ENCODE assay signal across 8 cellular contexts in genomic region chr5:75054110-75054930, GRCh38. TPM values are rescaled to one million over a fixed set of nuclear protein-coding genes. Genes with fewer than 3 reads are reported as not detected.
DNase-seq lines count a peak whose midpoint lies in the region; ATAC-seq lines count a peak whose summit lies in the region.

No MANE protein-coding gene starts in this region.

- no peaks in the 10 kb centered on the region for H3K9me3 ChIP-seq in BLaER1 treated with 17β-estradiol and CSF1 and Interleukin-3, amounts not matched to agents 10 nM and 100 nM (replicated peaks in 1 of 11)
- no peaks in the 10 kb centered on the region for H3K9me3 ChIP-seq in duodenal mucosa (ENCODE audit: control insufficient read depth in 1 of 2, low read length in 2 of 2)

- H3K27ac ChIP-seq in BLaER1 treated with 17β-estradiol and CSF1 and Interleukin-3, amounts not matched to agents 10 nM and 100 nM, result no peak overlapping the region
- peak overlapping the region; percentile 82 for H3K27ac ChIP-seq in duodenal mucosa (ENCODE audit: low read depth, low read length)

- H3K4me1 ChIP-seq in BLaER1 treated with 17β-estradiol and CSF1 and Interleukin-3, amounts not matched to agents 10 nM and 100 nM, result peaks cover 0 to 14% (median 8%) of the 10 kb centered on the region in 10 experiments; a peak in 16 of 20 replicates
- peaks cover 29 to 41% of the 10 kb centered on the region in 2 donors for H3K4me1 ChIP-seq in duodenal mucosa (ENCODE audit: control insufficient read depth in 1 of 2, insufficient read depth in 2 of 2, low read length in 2 of 2)

- H4K20me1 ChIP-seq in BLaER1 treated with 17β-estradiol and CSF1 and Interleukin-3, amounts not matched to agents 10 nM and 100 nM, result peaks cover 0 to 20% (median 8%) of the 10 kb centered on the region in 11 experiments; a peak in 7 of 22 replicates

- DNase-seq in KG1 (lab: John Stamatoyannopoulos, UW) (peak; percentile 81), memory B cell (ENCODE audit: low spot score in 2 of 2) (no peak), ureter (ENCODE audit: low spot score) (peak; percentile 54)
- DNase-seq in activated CD4-positive, alpha-beta T cell treated with anti-CD3 and anti-CD28 coated beads, Interleukin-2, amount 50 U/mL, for 1 hour, result no peak

- peak overlapping the region; percentile 55 for H3K4me3 Mint-ChIP-seq in memory B cell

- peak overlapping the region; percentile 84 to 100 (median 97) for H3K4me2 ChIP-seq in BLaER1 treated with 17β-estradiol and CSF1 and Interleukin-3, amounts not matched to agents 10 nM and 100 nM

- H3K4me1 Mint-ChIP-seq in memory B cell, result no peaks in the 10 kb centered on the region

- H3K27me3 ChIP-seq in BLaER1 treated with 17β-estradiol and CSF1 and Interleukin-3, amounts not matched to agents 10 nM and 100 nM, result peaks cover 46 to 60% (median 53%) of the 10 kb centered on the region in 11 experiments
- H3K27me3 ChIP-seq in duodenal mucosa (ENCODE audit: control insufficient read depth in 1 of 2, insufficient read depth in 2 of 2, low read length in 2 of 2), result no peaks in the 10 kb centered on the region

- no peak overlapping the region for H3K27ac Mint-ChIP-seq in memory B cell

- H3K9me3 Mint-ChIP-seq in memory B cell, result no peaks in the 10 kb centered on the region

- H3K4me3 ChIP-seq in BLaER1 treated with 17β-estradiol and CSF1 and Interleukin-3, amounts not matched to agents 10 nM and 100 nM, result peak overlapping the region; percentile 73 to 92 (median 82)
- peak overlapping the region; percentile 72 to 82 for H3K4me3 ChIP-seq in duodenal mucosa (ENCODE audit: low read depth in 1 of 2, low read length in 2 of 2)

- ATAC-seq in memory B cell (ENCODE audit: low read depth) (no peak), GM21825 (IDR thresholded peaks at IDR 0.05; ENCODE audit: unreplicated experiment) (no peak), GM21717 (IDR thresholded peaks at IDR 0.05; ENCODE audit: unreplicated experiment) (no peak)

- peak overlapping the region in 6 of 11 experiments; percentile 54 to 75 (median 70); a peak in 3 of 22 replicates for H3K9ac ChIP-seq in BLaER1 treated with 17β-estradiol and CSF1 and Interleukin-3, amounts not matched to agents 10 nM and 100 nM
- H3K9ac ChIP-seq in duodenal mucosa (ENCODE audit: low read depth in 1 of 2, low read length in 2 of 2), result peak overlapping the region; percentile 66 to 87

- H3K36me3 ChIP-seq in BLaER1 treated with 17β-estradiol and CSF1 and Interleukin-3, amounts not matched to agents 10 nM and 100 nM, result no peaks in the 10 kb centered on the region
- no peaks in the 10 kb centered on the region for H3K36me3 ChIP-seq in duodenal mucosa (ENCODE audit: control insufficient read depth in 1 of 2, insufficient read depth in 2 of 2, low read length in 2 of 2)

- H3K36me3 Mint-ChIP-seq in memory B cell, result no peaks in the 10 kb centered on the region

- H3K27me3 Mint-ChIP-seq in memory B cell, result peaks cover 34% of the 10 kb centered on the region

RNA-seq across cellular contexts. Expression of gene GCNT4, which starts 2.0 kb away (rescaled TPM):
- 17.8 TPM for total RNA-seq in ureter

Comparison
In these comparisons a context has a peak if more than half of its experiments do, and no peak if none do; other contexts are left out.
1. DNase-seq: peak in KG1 (single experiment) and ureter (single experiment); none in memory B cell (0 of 2) and activated CD4-positive, alpha-beta T cell treated with anti-CD3 and anti-CD28 coated beads, Interleukin-2, amount 50 U/mL, for 1 hour (single experiment).